Comparison of ENCODE assay signal across 18 cellular contexts in genomic region chr3:137165117-137165806, GRCh38.
A peak's percentile ranks its signal among the peaks of the same experiment; 100 is the strongest.
DNase-seq lines count a peak whose midpoint lies in the region; TF ChIP-seq lines count a peak whose summit lies in the region.
"Had no signal": no experiment of that assay in that cellular context is flagged by ENCODE, and none has a peak within 500 bp of the region (broad histone marks: within the 10 kb centered on the region; RNA-seq: fewer than 3 reads in every experiment).

No MANE protein-coding gene starts in this region.

- WGBS in mammary epithelial cell (ENCODE audit: low coverage, missing lambda C conversion rate), result 74% methylated on average over 7 of the region's 7 CpGs
- WGBS in mesendoderm (ENCODE audit: extremely low coverage, insufficient coverage, low lambda C conversion rate), result no CpG with 5 or more reads among the region's 7 CpGs

- H3K27me3 ChIP-seq in mammary epithelial cell (ENCODE audit: insufficient read depth, low read length), result no peaks in the 10 kb centered on the region
- no peaks in the 10 kb centered on the region for H3K27me3 ChIP-seq in mesendoderm (ENCODE audit: insufficient read depth, low read length, poor library complexity)
- H3K27me3 ChIP-seq: esophagus squamous epithelium, testis had no signal

- H3K4me1 ChIP-seq in mammary epithelial cell (ENCODE audit: insufficient read depth, low read length), result peaks cover 5% of the 10 kb centered on the region
- H3K4me1 ChIP-seq in mesendoderm (ENCODE audit: control insufficient read depth, low read depth, low read length), result peaks cover 6% of the 10 kb centered on the region
- no peaks in the 10 kb centered on the region for H3K4me1 ChIP-seq in OCI-LY7 (ENCODE audit: insufficient read depth, low read length, poor library complexity, severe bottlenecking)
- H3K4me1 ChIP-seq: testis had no signal

- H3K9ac ChIP-seq in mammary epithelial cell (ENCODE audit: insufficient read depth, low read length) (no peak overlapping the region), mesendoderm (ENCODE audit: low read length) (no peak overlapping the region)

- no peak overlapping the region for H2BK15ac ChIP-seq in mesendoderm (replicated peaks; ENCODE audit: low read depth)

- no peak for TF ChIP-seq RAD21 in Ishikawa (IDR thresholded peaks at IDR 0.05; ENCODE audit: low read depth)

- DNase-seq in EL, result peak; percentile 67
- peak; percentile 59 for DNase-seq in mammary epithelial cell
- DNase-seq in mesendoderm, result peak; percentile 69
- DNase-seq in Kasumi-1 (lab: John Stamatoyannopoulos, UW), result no peak
- DNase-seq in GM19240 (ENCODE audit: insufficient read length, low spot score), result no peak
- no peak for DNase-seq in caudate nucleus (lab: John Stamatoyannopoulos, UW)
- DNase-seq in OCI-LY7 (ENCODE audit: low spot score), result no peak
- DNase-seq: activated CD4-positive, alpha-beta T cell treated with anti-CD3 and anti-CD28 coated beads for 48 hours; central memory CD4-positive, alpha-beta T cell; esophagus squamous epithelium; kidney; naive thymus-derived CD4-positive, alpha-beta T cell; NCI-H1930; right cardiac atrium; T-helper 1 cell; testis had no signal

- no TSS peak for BruUV-seq in mammary epithelial cell (replicated peaks; lab: Mats Ljungman, UMichigan)
- no TSS peak for BruUV-seq in OCI-LY7 (replicated peaks; lab: Mats Ljungman, UMichigan)

- POLR2A ChIA-PET in OCI-LY7 (lab: Charles Lee), result interaction anchor here (0.7 kb wide), 1 partner anchor 31 kb away, joined by 3 read pairs; no protein-coding TSS in a partner anchor

- H4K5ac ChIP-seq in mesendoderm (ENCODE audit: low read length), result no peak overlapping the region

- H2BK5ac ChIP-seq in mesendoderm (ENCODE audit: low read length), result no peak overlapping the region

- no peak overlapping the region for H3K4ac ChIP-seq in mesendoderm (ENCODE audit: low read depth, low read length)

- H2BK120ac ChIP-seq in mesendoderm (ENCODE audit: low read depth, low read length), result no peak overlapping the region

- H2AFZ ChIP-seq in mammary epithelial cell (ENCODE audit: low read depth, low read length) (peak overlapping the region; percentile 49), OCI-LY7 (ENCODE audit: low read length) (no peak overlapping the region)

- H2AK5ac ChIP-seq in mesendoderm (ENCODE audit: low read length), result no peak overlapping the region

- in situ Hi-C loops in mammary epithelial cell (cut with MboI; ENCODE audit: low sequenced_read_pairs in 2 of 2), result no loop called here

- dilution Hi-C loops in mammary epithelial cell (cut with HindIII; ENCODE audit: low sequenced_read_pairs), result no loop called here

- no peak overlapping the region for H3K4me3 ChIP-seq in mammary epithelial cell (replicated peaks in 1 of 3; ENCODE audit: insufficient read depth in 1 of 3, low read depth in 2 of 3, low read length in 3 of 3)
- no peak overlapping the region for H3K4me3 ChIP-seq in mesendoderm (ENCODE audit: low read length)
- H3K4me3 ChIP-seq in OCI-LY7 (ENCODE audit: low read depth, low read length, poor library complexity, severe bottlenecking), result no peak overlapping the region
- H3K4me3 ChIP-seq: esophagus squamous epithelium, GM12878, testis had no signal

- CTCF ChIA-PET in mammary epithelial cell (lab: Charles Lee; ENCODE audit: low non-redundant PET) (no interaction called here), OCI-LY7 (lab: Charles Lee; ENCODE audit: unreplicated experiment) (no interaction called here)

- no peak overlapping the region for H3K27ac ChIP-seq in mammary epithelial cell (ENCODE audit: insufficient read depth, low read depth, low read length)
- no peak overlapping the region for H3K27ac ChIP-seq in mesendoderm (ENCODE audit: low read depth, low read length)
- H3K27ac ChIP-seq in caudate nucleus (ENCODE audit: low read depth, low read length), result no peak overlapping the region
- no peak overlapping the region for H3K27ac ChIP-seq in OCI-LY7 (ENCODE audit: low read depth, low read length, poor library complexity, severe bottlenecking)
- H3K27ac ChIP-seq: esophagus squamous epithelium, testis had no signal

- H3K18ac ChIP-seq in mesendoderm (ENCODE audit: low read length), result no peak overlapping the region

- H3K79me2 ChIP-seq in mammary epithelial cell (ENCODE audit: insufficient read depth, low read length) (no peaks in the 10 kb centered on the region), mesendoderm (ENCODE audit: control insufficient read depth, insufficient read depth, low read length) (no peaks in the 10 kb centered on the region), OCI-LY7 (ENCODE audit: insufficient read depth, low read depth, low read length) (no peaks in the 10 kb centered on the region)

- H3K56ac ChIP-seq in mesendoderm (ENCODE audit: low read length), result no peak overlapping the region

- TF ChIP-seq EP300 in Ishikawa (IDR thresholded peaks at IDR 0.05; ENCODE audit: borderline replicate concordance), result no peak

- no peak overlapping the region for H3K23ac ChIP-seq in mesendoderm (ENCODE audit: low read length)

- H3K79me1 ChIP-seq in mesendoderm (ENCODE audit: low read length), result no peaks in the 10 kb centered on the region

- H4K20me1 ChIP-seq in mammary epithelial cell (ENCODE audit: insufficient read depth, low read length) (no peaks in the 10 kb centered on the region), OCI-LY7 (ENCODE audit: insufficient read depth, low read length) (no peaks in the 10 kb centered on the region)

- intact Hi-C loops in mammary epithelial cell (cut with micrococcal nuclease), result no loop called here
- intact Hi-C loops in OCI-LY7 (cut with micrococcal nuclease; ENCODE audit: unreplicated experiment), result no loop called here

- H3K4me2 ChIP-seq in mammary epithelial cell (ENCODE audit: insufficient read depth, low read depth, low read length) (no peak overlapping the region), mesendoderm (ENCODE audit: low read length) (no peak overlapping the region), OCI-LY7 (ENCODE audit: low read length) (no peak overlapping the region)

- H3K9me2 ChIP-seq in OCI-LY7 (ENCODE audit: insufficient read depth, low read length), result no peaks in the 10 kb centered on the region

- TF ChIP-seq CTCF in mammary epithelial cell (conservative IDR thresholded peaks at IDR 0.05 in 1 of 2, IDR thresholded peaks at IDR 0.05 in 1 of 2; ENCODE audit: extremely low read depth in 1 of 2, insufficient read depth in 1 of 2, low read depth in 1 of 2, low read length in 2 of 2) (no peak), OCI-LY7 (conservative IDR thresholded peaks at IDR 0.05; ENCODE audit: low read length) (no peak)

- H3K9me3 ChIP-seq in mammary epithelial cell (replicated peaks; ENCODE audit: insufficient read depth, low read length), result no peaks in the 10 kb centered on the region
- no peaks in the 10 kb centered on the region for H3K9me3 ChIP-seq in OCI-LY7 (ENCODE audit: low read length)
- H3K9me3 ChIP-seq: esophagus squamous epithelium, testis had no signal

- H3K36me3 ChIP-seq in mammary epithelial cell (ENCODE audit: insufficient read depth, low read length), result no peaks in the 10 kb centered on the region
- no peaks in the 10 kb centered on the region for H3K36me3 ChIP-seq in mesendoderm (ENCODE audit: control insufficient read depth, insufficient read depth, low read length)
- no peaks in the 10 kb centered on the region for H3K36me3 ChIP-seq in OCI-LY7 (ENCODE audit: insufficient read depth, low read length)
- H3K36me3 ChIP-seq: esophagus squamous epithelium had no signal

- H4K8ac ChIP-seq in mesendoderm (ENCODE audit: low read depth, low read length), result no peak overlapping the region

TF ChIP-seq in Ishikawa, 13 proteins besides CTCF, POLR2A, EP300 and RAD21 (continues in another document):
- TF ChIP-seq YY1 (IDR thresholded peaks at IDR 0.05; ENCODE audit: low read depth) (no peak), TAF1 (IDR thresholded peaks at IDR 0.05; ENCODE audit: low read depth) (no peak), TEAD4 (IDR thresholded peaks at IDR 0.05) (no peak), ZBTB7A (IDR thresholded peaks at IDR 0.05; ENCODE audit: low read depth) (no peak), REST (IDR thresholded peaks at IDR 0.05; ENCODE audit: low read depth) (peak; percentile 42; the same call in 1 of the 2 replicates), MAX (IDR thresholded peaks at IDR 0.05) (no peak), FOXM1 (IDR thresholded peaks at IDR 0.05; ENCODE audit: borderline replicate concordance, low read depth) (no peak), EGR1 (IDR thresholded peaks at IDR 0.05) (no peak), TCF12 (IDR thresholded peaks at IDR 0.05; ENCODE audit: low read depth) (no peak), CEBPB (IDR thresholded peaks at IDR 0.05) (no peak)

Comparison
In these comparisons a context has a peak if more than half of its experiments do, and no peak if none do; other contexts are left out.
1. DNase-seq: peak in EL (single experiment), mammary epithelial cell (single experiment) and mesendoderm (single experiment); none in Kasumi-1 (0 of 2), GM19240 (single experiment), caudate nucleus (0 of 61) and OCI-LY7 (single experiment).